In the genomic region with DNA sequence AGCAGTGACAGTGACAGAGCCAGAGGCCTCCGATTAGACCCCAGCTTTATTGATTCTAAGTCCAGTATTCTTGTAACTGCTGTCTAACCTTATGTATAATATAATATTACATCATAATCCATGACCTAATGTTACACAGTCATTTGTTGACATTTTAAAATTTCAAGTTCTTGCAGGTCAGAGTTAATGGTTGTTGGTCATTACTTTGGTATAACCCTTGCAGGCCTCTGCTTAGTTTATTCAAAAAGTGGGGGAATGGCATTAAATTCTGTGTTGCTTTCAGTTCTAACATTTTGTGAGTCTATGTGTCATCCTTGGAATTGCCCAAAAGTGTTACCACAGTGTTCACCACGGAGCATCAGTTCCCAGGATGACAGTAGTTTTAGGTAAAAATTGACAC, we compare ENCODE assay signal across 17 cellular contexts.
DNase-seq lines count a peak whose midpoint lies in the region; ATAC-seq and TF ChIP-seq lines count a peak whose summit lies in the region.
"Had no signal": no experiment of that assay in that cellular context is flagged by ENCODE, and none has a peak within 500 bp of the region (broad histone marks: within the 10 kb centered on the region; RNA-seq: fewer than 3 reads in every experiment).

No MANE protein-coding gene starts in this region.

- H3F3A ChIP-seq in PC-9 (ENCODE audit: insufficient read depth, low read depth), result peaks cover 38% of the 10 kb centered on the region

- POLR2A ChIA-PET in PC-9 (lab: Charles Lee; ENCODE audit: unreplicated experiment), result no interaction called here

- no peaks in the 10 kb centered on the region for H3K9me2 ChIP-seq in PC-9 (ENCODE audit: insufficient read depth)

- H3K4me3 Mint-ChIP-seq in activated naive CD4-positive, alpha-beta T cell treated with anti-CD3 and anti-CD28 coated beads, Interleukin-2, amount 50 U/mL, for 24 hours, result peak overlapping the region; percentile 78
- peak overlapping the region; percentile 78 to 82 for H3K4me3 Mint-ChIP-seq in effector memory CD8-positive, alpha-beta T cell
- peak overlapping the region; percentile 72 to 74 for H3K4me3 Mint-ChIP-seq in stimulated activated naive CD8-positive, alpha-beta T cell treated with anti-CD3 and anti-CD28 coated beads, Interleukin-15, amount 100 ng/mL, for 72 hours
- H3K4me3 Mint-ChIP-seq: mesothelial cell of epicardium had no signal

- no peak overlapping the region for H3K4me3 ChIP-seq in PC-9

- H3K4me1 Mint-ChIP-seq in activated naive CD4-positive, alpha-beta T cell treated with anti-CD3 and anti-CD28 coated beads, Interleukin-2, amount 50 U/mL, for 24 hours, result peaks cover 67% of the 10 kb centered on the region
- H3K4me1 Mint-ChIP-seq in effector memory CD8-positive, alpha-beta T cell (ENCODE audit: low read depth in 2 of 2), result peaks cover 34 to 37% of the 10 kb centered on the region in 2 donors
- peaks cover 79% of the 10 kb centered on the region for H3K4me1 Mint-ChIP-seq in stimulated activated naive CD8-positive, alpha-beta T cell treated with anti-CD3 and anti-CD28 coated beads, Interleukin-15, amount 100 ng/mL, for 72 hours

- H3K36me3 ChIP-seq in PC-9 (ENCODE audit: low read depth), result 0 out of 2 replicates have a peak, but pooled peaks cover 7% of the 10 kb centered on the region

- no peak for DNase-seq in activated naive CD4-positive, alpha-beta T cell (lab: John Stamatoyannopoulos, UW)
- peak in 1 of 2 experiments; percentile 45 for DNase-seq in PC-9
- no peak for DNase-seq in effector memory CD8-positive, alpha-beta T cell
- DNase-seq in stimulated activated naive CD8-positive, alpha-beta T cell treated with anti-CD3 and anti-CD28 coated beads, Interleukin-15, amount 100 ng/mL, for 72 hours, result no peak
- DNase-seq in activated CD8-positive, alpha-beta memory T cell treated with anti-CD3 and anti-CD28 coated beads, Interleukin-2, amount 50 U/mL, for 48 hours, result no peak
- no peak for DNase-seq in DMS114 treated with DMSO at 0.1 percent for 48 hours (lab: John Stamatoyannopoulos, UW; ENCODE audit: unreplicated experiment)
- DNase-seq: activated effector memory CD4-positive, alpha-beta T cell treated with anti-CD3 and anti-CD28 coated beads, Interleukin-2, amount 50 U/mL, for 16 hours; NCI-H1436 treated with DMSO at 0.1 percent for 48 hours; NCI-H524 treated with DMSO at 0.1 percent for 48 hours; posterior cingulate gyrus; SHP77 treated with DMSO at 0.1 percent for 48 hours; stimulated activated CD8-positive, alpha-beta memory T cell treated with anti-CD3 and anti-CD28 coated beads, Interleukin-4, amount 100 ng/mL, for 48 hours had no signal

- peaks cover 7% of the 10 kb centered on the region for H3K36me3 Mint-ChIP-seq in activated naive CD4-positive, alpha-beta T cell treated with anti-CD3 and anti-CD28 coated beads, Interleukin-2, amount 50 U/mL, for 24 hours
- H3K36me3 Mint-ChIP-seq in effector memory CD8-positive, alpha-beta T cell (ENCODE audit: insufficient read depth), result peaks cover 5% of the 10 kb centered on the region

- CTCF ChIA-PET in PC-9 (lab: Charles Lee), result no interaction called here

- BruUV-seq in PC-9 (replicated peaks; lab: Mats Ljungman, UMichigan), result no TSS peak

- no peaks in the 10 kb centered on the region for H4K20me1 ChIP-seq in PC-9 (ENCODE audit: insufficient read depth)

- no peak overlapping the region for H2AFZ ChIP-seq in PC-9

- peak overlapping the region; percentile 23 for H3K4me2 ChIP-seq in PC-9

- intact Hi-C loops in PC-9 (cut with micrococcal nuclease; ENCODE audit: unreplicated experiment), result loop anchor here (5.0 to 10.0 kb wide), 3 partner anchors 117 to 1035 kb away; no protein-coding TSS in a partner anchor

- no peak overlapping the region for H3K27ac ChIP-seq in PC-9
- H3K27ac ChIP-seq: VCaP had no signal

- H3K27ac Mint-ChIP-seq in activated naive CD4-positive, alpha-beta T cell treated with anti-CD3 and anti-CD28 coated beads, Interleukin-2, amount 50 U/mL, for 24 hours, result peak overlapping the region; percentile 94
- peak overlapping the region; percentile 88 to 97 for H3K27ac Mint-ChIP-seq in effector memory CD8-positive, alpha-beta T cell
- H3K27ac Mint-ChIP-seq in stimulated activated naive CD8-positive, alpha-beta T cell treated with anti-CD3 and anti-CD28 coated beads, Interleukin-15, amount 100 ng/mL, for 72 hours, result peak overlapping the region; percentile 95 to 96

- no peaks in the 10 kb centered on the region for H3K79me2 ChIP-seq in PC-9 (ENCODE audit: low read depth)

- no peak for TF ChIP-seq CTCF in PC-9 (conservative IDR thresholded peaks at IDR 0.05)

- H3K4me1 ChIP-seq in PC-9 (replicated peaks; ENCODE audit: insufficient read depth), result peaks cover 85% of the 10 kb centered on the region

- peaks cover 17% of the 10 kb centered on the region for H3K9me3 ChIP-seq in PC-9 (ENCODE audit: insufficient read depth, low read depth)

- H3K9me3 Mint-ChIP-seq in activated naive CD4-positive, alpha-beta T cell treated with anti-CD3 and anti-CD28 coated beads, Interleukin-2, amount 50 U/mL, for 24 hours, result peaks cover 4% of the 10 kb centered on the region
- H3K9me3 Mint-ChIP-seq in effector memory CD8-positive, alpha-beta T cell, result no peaks in the 10 kb centered on the region
- peaks cover 5 to 16% of the 10 kb centered on the region in 2 donors for H3K9me3 Mint-ChIP-seq in stimulated activated naive CD8-positive, alpha-beta T cell treated with anti-CD3 and anti-CD28 coated beads, Interleukin-15, amount 100 ng/mL, for 72 hours

- no peaks in the 10 kb centered on the region for H3K27me3 Mint-ChIP-seq in activated naive CD4-positive, alpha-beta T cell treated with anti-CD3 and anti-CD28 coated beads, Interleukin-2, amount 50 U/mL, for 24 hours
- H3K27me3 Mint-ChIP-seq in effector memory CD8-positive, alpha-beta T cell, result no peaks in the 10 kb centered on the region
- H3K27me3 Mint-ChIP-seq in stimulated activated naive CD8-positive, alpha-beta T cell treated with anti-CD3 and anti-CD28 coated beads, Interleukin-15, amount 100 ng/mL, for 72 hours, result no peaks in the 10 kb centered on the region

- H3K27me3 ChIP-seq in PC-9 (ENCODE audit: insufficient read depth, low read depth), result no peaks in the 10 kb centered on the region

- ATAC-seq in effector memory CD8-positive, alpha-beta T cell (replicated peaks), result no peak
- ATAC-seq in stimulated activated naive CD8-positive, alpha-beta T cell treated with anti-CD3 and anti-CD28 coated beads, Interleukin-15, amount 100 ng/mL, for 72 hours, result peak; percentile 27
- no peak for ATAC-seq in HG02970 (IDR thresholded peaks at IDR 0.05; ENCODE audit: low FRiP score, unreplicated experiment)
- ATAC-seq: HCT116 had no signal
